17 cellular contexts compared by ENCODE assay signal in genomic region chr7:749121-749520, GRCh38. TPM values are rescaled to one million over a fixed set of nuclear protein-coding genes. Genes with fewer than 3 reads are reported as not detected.
DNase-seq lines count a peak whose midpoint lies in the region; ATAC-seq and TF ChIP-seq lines count a peak whose summit lies in the region.
"Had no signal": no experiment of that assay in that cellular context is flagged by ENCODE, and none has a peak within 500 bp of the region (broad histone marks: within the 10 kb centered on the region; RNA-seq: fewer than 3 reads in every experiment).

No MANE protein-coding gene starts in this region.

- CTCF ChIA-PET in CD8-positive, alpha-beta memory T cell (lab: Charles Lee) = no interaction called here

- peaks cover 46% of the 10 kb centered on the region for H3K36me3 ChIP-seq in BE2C
- H3K36me3 ChIP-seq in MM.1S (replicated peaks; ENCODE audit: insufficient read depth, low read length) = peaks cover 11% of the 10 kb centered on the region
- no peaks in the 10 kb centered on the region for H3K36me3 ChIP-seq in CD8-positive, alpha-beta memory T cell (ENCODE audit: insufficient read depth, low read length)

- peaks cover 17% of the 10 kb centered on the region for H3K79me2 ChIP-seq in MM.1S (ENCODE audit: low read length)

- H3K27me3 ChIP-seq in BE2C (no peaks in the 10 kb centered on the region), MM.1S (replicated peaks; ENCODE audit: insufficient read depth, low read length) (no peaks in the 10 kb centered on the region)
- H3K27me3 ChIP-seq in CD8-positive, alpha-beta memory T cell (ENCODE audit: insufficient read depth, low read length, poor library complexity, severe bottlenecking) = no peaks in the 10 kb centered on the region
- H3K27me3 ChIP-seq: MG63, tibial artery had no signal

- no peaks in the 10 kb centered on the region; the same call in 1 of the 2 replicates for H3K4me1 ChIP-seq in BE2C
- H3K4me1 ChIP-seq in MM.1S (ENCODE audit: low read length) = no peaks in the 10 kb centered on the region
- H3K4me1 ChIP-seq in CD8-positive, alpha-beta memory T cell (ENCODE audit: insufficient read depth, low read length) = no peaks in the 10 kb centered on the region

- H3K27ac Mint-ChIP-seq in CD8-positive, alpha-beta memory T cell = peak overlapping the region in 2 of 8 donors; percentile 12 to 50
- H3K27ac Mint-ChIP-seq: T-helper 17 cell had no signal

- no peaks in the 10 kb centered on the region for H3K27me3 Mint-ChIP-seq in CD8-positive, alpha-beta memory T cell
- H3K27me3 Mint-ChIP-seq: T-helper 17 cell had no signal

- H3K9me2 ChIP-seq in MM.1S (replicated peaks; ENCODE audit: insufficient read depth, low read length) = no peaks in the 10 kb centered on the region

- no peaks in the 10 kb centered on the region for H3K9me3 Mint-ChIP-seq in CD8-positive, alpha-beta memory T cell

- DNase-seq in BE2C (peak; percentile 55), NCI-H2029 (lab: John Stamatoyannopoulos, UW) (peak; percentile 50), choroid plexus epithelial cell (ENCODE audit: low read depth) (peak; percentile 55), medulla oblongata (ENCODE audit: extremely low spot score) (peak; percentile 20), MM.1S (no peak), hepatic stellate cell (ENCODE audit: low spot score) (no peak)
- DNase-seq in CD8-positive, alpha-beta memory T cell = no peak
- DNase-seq: activated CD4-positive, alpha-beta T cell treated with anti-CD3 and anti-CD28 coated beads for 48 hours; DND-41; MG63; midbrain; NCI-H446; stimulated activated CD4-positive, alpha-beta T cell treated with anti-CD3 and anti-CD28 coated beads, Interleukin-15, amount 100 ng/mL, for 24 hours; T-helper 17 cell had no signal

- H3K4me1 Mint-ChIP-seq in CD8-positive, alpha-beta memory T cell = peaks cover 0 to 2% (median 0%) of the 10 kb centered on the region in 3 donors
- H3K4me1 Mint-ChIP-seq: T-helper 17 cell had no signal

- H4K20me1 ChIP-seq in MM.1S (ENCODE audit: insufficient read depth, low read length) = no peaks in the 10 kb centered on the region

- ATAC-seq in HG03025 (IDR thresholded peaks at IDR 0.05; ENCODE audit: low FRiP score, unreplicated experiment) = no peak
- ATAC-seq: Panc1, T-helper 17 cell had no signal

- H3K4me3 ChIP-seq in BE2C (ENCODE audit: low read depth, low read length) (no peak overlapping the region), choroid plexus epithelial cell (ENCODE audit: low read depth, low read length) (no peak overlapping the region), MM.1S (ENCODE audit: low read length) (no peak overlapping the region)
- no peak overlapping the region for H3K4me3 ChIP-seq in CD8-positive, alpha-beta memory T cell (ENCODE audit: low read length)
- H3K4me3 ChIP-seq: MG63, tibial artery had no signal

- H3K4me2 ChIP-seq in MM.1S (ENCODE audit: low read depth, low read length) = no peak overlapping the region

- no peak overlapping the region for H3K4me3 Mint-ChIP-seq in CD8-positive, alpha-beta memory T cell
- H3K4me3 Mint-ChIP-seq: T-helper 17 cell had no signal

- H3K36me3 Mint-ChIP-seq in CD8-positive, alpha-beta memory T cell = peaks cover 5 to 43% (median 7%) of the 10 kb centered on the region in 3 donors

- H3F3A ChIP-seq in MM.1S (ENCODE audit: insufficient read depth, low read length) = no peaks in the 10 kb centered on the region

- H3K9me3 ChIP-seq in BE2C = no peaks in the 10 kb centered on the region
- H3K9me3 ChIP-seq in MM.1S (replicated peaks; ENCODE audit: insufficient read depth, low read length) = no peaks in the 10 kb centered on the region
- no peaks in the 10 kb centered on the region for H3K9me3 ChIP-seq in CD8-positive, alpha-beta memory T cell (ENCODE audit: low read length)
- H3K9me3 ChIP-seq: tibial artery had no signal

- H2AFZ ChIP-seq in MM.1S (ENCODE audit: low read length) = no peak overlapping the region

- no peak overlapping the region for H3K27ac ChIP-seq in MM.1S (ENCODE audit: low read length)
- H3K27ac ChIP-seq in CD8-positive, alpha-beta memory T cell (ENCODE audit: low read depth, low read length) = no peak overlapping the region
- H3K27ac ChIP-seq: tibial artery had no signal

- POLR2A ChIA-PET in CD8-positive, alpha-beta memory T cell (lab: Charles Lee) = no interaction called here

- TF ChIP-seq CTCF in BE2C (IDR thresholded peaks at IDR 0.05; ENCODE audit: low read depth, low read length) (no peak), choroid plexus epithelial cell (conservative IDR thresholded peaks at IDR 0.05; ENCODE audit: low read depth, low read length) (no peak), MM.1S (IDR thresholded peaks at IDR 0.05; ENCODE audit: low read length) (no peak)

- no peak overlapping the region for H3K9ac ChIP-seq in MM.1S (ENCODE audit: low read length)

RNA-seq across cellular contexts. Expression of gene PRKAR1B, which starts 22.0 kb away (rescaled TPM):
- polyA plus RNA-seq in BE2C (2012; ENCODE audit: insufficient read depth, insufficient read length, low read depth) = 31.7 TPM
- total RNA-seq in CD8-positive, alpha-beta memory T cell = 10 to 100 TPM; 28.3 to 32.4 TPM
- 8.1 TPM for polyA plus RNA-seq in CD8-positive, alpha-beta memory T cell

RNA-seq across cellular contexts. Expression of gene DNAAF5, which starts 22.6 kb away (rescaled TPM):
- polyA plus RNA-seq in BE2C (2012; ENCODE audit: insufficient read depth, insufficient read length, low read depth) = 53.4 TPM
- 10 to 100 TPM; 47.3 to 48.0 TPM for total RNA-seq in CD8-positive, alpha-beta memory T cell
- polyA plus RNA-seq in CD8-positive, alpha-beta memory T cell = 4.4 TPM

Comparison
In these comparisons a context has a peak if more than half of its experiments do, and no peak if none do; other contexts are left out.
1. DNase-seq: peak in BE2C (single experiment), NCI-H2029 (single experiment), choroid plexus epithelial cell (single experiment) and medulla oblongata (single experiment); none in MM.1S (single experiment), CD8-positive, alpha-beta memory T cell (0 of 5) and hepatic stellate cell (single experiment).